Comparison of ENCODE assay signal across 23 cellular contexts in genomic region chr10:47379901-47380300, GRCh38. TPM values are rescaled to one million over a fixed set of nuclear protein-coding genes. Genes with fewer than 3 reads are reported as not detected.
A peak's percentile ranks its signal among the peaks of the same experiment; 100 is the strongest.
DNase-seq lines count a peak whose midpoint lies in the region; ATAC-seq and TF ChIP-seq lines count a peak whose summit lies in the region.
"Had no signal": no experiment of that assay in that cellular context is flagged by ENCODE, and none has a peak within 500 bp of the region (broad histone marks: within the 10 kb centered on the region; RNA-seq: fewer than 3 reads in every experiment).

No MANE protein-coding gene starts in this region.

- H3K4me1 Mint-ChIP-seq in activated CD4-positive, alpha-beta memory T cell treated with anti-CD3 and anti-CD28 coated beads, Interleukin-2, amount 10 ng/mL, durations not matched to agents 7 days and 5 days = peaks cover 20% of the 10 kb centered on the region
- H3K4me1 Mint-ChIP-seq in activated CD4-positive, alpha-beta memory T cell treated with anti-CD3 and anti-CD28 coated beads for 36 hours (ENCODE audit: low read depth) = peaks cover 14% of the 10 kb centered on the region

- peak; percentile 5 for DNase-seq in activated CD4-positive, alpha-beta memory T cell treated with anti-CD3 and anti-CD28 coated beads, Interleukin-2, amount 10 ng/mL, durations not matched to agents 7 days and 5 days
- DNase-seq in activated CD4-positive, alpha-beta memory T cell treated with anti-CD3 and anti-CD28 coated beads for 36 hours = no peak
- peak; percentile 46 for DNase-seq in coronary artery (ENCODE audit: low spot score)
- DNase-seq in lung (ENCODE audit: low spot score) = peak; percentile 10
- peak in 44 of 49 donors; percentile 26 to 89 (median 67) for DNase-seq in substantia nigra (lab: John Stamatoyannopoulos, UW)
- no peak for DNase-seq in prostate gland (ENCODE audit: low spot score)
- no peak for DNase-seq in NCI-H1092 treated with DMSO at 0.1 percent for 48 hours (lab: John Stamatoyannopoulos, UW)
- DNase-seq in NCI-H2107 (lab: John Stamatoyannopoulos, UW) = no peak
- DNase-seq: activated T-cell treated with anti-CD3 and anti-CD28 coated beads for 4 hours; immature natural killer cell; NCI-H226; stimulated activated CD4-positive, alpha-beta T cell treated with anti-CD3 and anti-CD28 coated beads, Interleukin-12 subunit alpha, Interleukin-12 subunit beta, amount 100 ng/mL, for 4 hours; transverse colon had no signal

- CTCF ChIA-PET in activated CD4-positive, alpha-beta memory T cell treated with anti-CD3 and anti-CD28 coated beads, Interleukin-2, amount 10 ng/mL, durations not matched to agents 7 days and 5 days (lab: Charles Lee) = no interaction called here
- CTCF ChIA-PET in activated CD4-positive, alpha-beta memory T cell treated with anti-CD3 and anti-CD28 coated beads for 36 hours (lab: Charles Lee) = interaction anchor here (1.1 kb wide), 1 partner anchor 39 kb away, joined by 3 read pairs; no protein-coding TSS in a partner anchor

- ATAC-seq in lung (ENCODE audit: insufficient read depth, low FRiP score) = no peak
- ATAC-seq: naive thymus-derived CD4-positive, alpha-beta T cell; Panc1; stimulated activated memory B cell treated with anti-CD40 and anti-IgM and Interleukin-4, amounts not matched to agents 10 μg/mL and 1 μg/mL and 100 μg/mL, for 72 hours had no signal

- no peak overlapping the region for H3K4me3 Mint-ChIP-seq in activated CD4-positive, alpha-beta memory T cell treated with anti-CD3 and anti-CD28 coated beads, Interleukin-2, amount 10 ng/mL, durations not matched to agents 7 days and 5 days
- no peak overlapping the region for H3K4me3 Mint-ChIP-seq in activated CD4-positive, alpha-beta memory T cell treated with anti-CD3 and anti-CD28 coated beads for 36 hours
- H3K4me3 Mint-ChIP-seq: activated naive CD4-positive, alpha-beta T cell treated with anti-CD3 and anti-CD28 coated beads, Interleukin-2, amount 50 U/mL, for 24 hours; brain; dendritic cell treated with granulocyte-macrophage colony-stimulating factor and Interleukin-4, amounts not matched to agents 40 ng/mL and 50 ng/mL, for 4 days; immature natural killer cell; stimulated activated memory B cell treated with anti-CD40 and anti-IgM and Interleukin-4, amounts not matched to agents 10 μg/mL and 1 μg/mL and 100 μg/mL, for 72 hours had no signal

- H3K27me3 Mint-ChIP-seq in activated CD4-positive, alpha-beta memory T cell treated with anti-CD3 and anti-CD28 coated beads, Interleukin-2, amount 10 ng/mL, durations not matched to agents 7 days and 5 days = peaks cover 81% of the 10 kb centered on the region
- peaks cover 41% of the 10 kb centered on the region for H3K27me3 Mint-ChIP-seq in activated CD4-positive, alpha-beta memory T cell treated with anti-CD3 and anti-CD28 coated beads for 36 hours

- H3K36me3 Mint-ChIP-seq in activated CD4-positive, alpha-beta memory T cell treated with anti-CD3 and anti-CD28 coated beads, Interleukin-2, amount 10 ng/mL, durations not matched to agents 7 days and 5 days (ENCODE audit: low read depth) = no peaks in the 10 kb centered on the region
- H3K36me3 Mint-ChIP-seq in activated CD4-positive, alpha-beta memory T cell treated with anti-CD3 and anti-CD28 coated beads for 36 hours = no peaks in the 10 kb centered on the region
- H3K36me3 Mint-ChIP-seq: activated naive CD4-positive, alpha-beta T cell treated with anti-CD3 and anti-CD28 coated beads, Interleukin-2, amount 50 U/mL, for 24 hours; brain; immature natural killer cell; naive thymus-derived CD4-positive, alpha-beta T cell; stimulated activated memory B cell treated with anti-CD40 and anti-IgM and Interleukin-4, amounts not matched to agents 10 μg/mL and 1 μg/mL and 100 μg/mL, for 72 hours had no signal

- H3K27me3 ChIP-seq in lung (ENCODE audit: control insufficient read depth, insufficient read depth) (no peaks in the 10 kb centered on the region), prostate gland (replicated peaks; ENCODE audit: insufficient read depth) (no peaks in the 10 kb centered on the region)
- H3K27me3 ChIP-seq: transverse colon had no signal

- POLR2A ChIA-PET in activated CD4-positive, alpha-beta memory T cell treated with anti-CD3 and anti-CD28 coated beads, Interleukin-2, amount 10 ng/mL, durations not matched to agents 7 days and 5 days (lab: Charles Lee) = interaction anchor here (1.3 to 2.8 kb wide), 2 partner anchors 1096 to 1273 kb away, joined by 8 to 25 read pairs; no protein-coding TSS in a partner anchor
- POLR2A ChIA-PET in activated CD4-positive, alpha-beta memory T cell treated with anti-CD3 and anti-CD28 coated beads for 36 hours (lab: Charles Lee) = no interaction called here

- no peaks in the 10 kb centered on the region for H3K9me3 Mint-ChIP-seq in activated CD4-positive, alpha-beta memory T cell treated with anti-CD3 and anti-CD28 coated beads, Interleukin-2, amount 10 ng/mL, durations not matched to agents 7 days and 5 days
- no peaks in the 10 kb centered on the region for H3K9me3 Mint-ChIP-seq in activated CD4-positive, alpha-beta memory T cell treated with anti-CD3 and anti-CD28 coated beads for 36 hours
- H3K9me3 Mint-ChIP-seq: activated naive CD4-positive, alpha-beta T cell treated with anti-CD3 and anti-CD28 coated beads, Interleukin-2, amount 50 U/mL, for 24 hours; dendritic cell treated with granulocyte-macrophage colony-stimulating factor and Interleukin-4, amounts not matched to agents 40 ng/mL and 50 ng/mL, for 4 days; stimulated activated memory B cell treated with anti-CD40 and anti-IgM and Interleukin-4, amounts not matched to agents 10 μg/mL and 1 μg/mL and 100 μg/mL, for 72 hours had no signal

- H3K9me3 ChIP-seq in lung (ENCODE audit: control insufficient read depth in 2 of 2, insufficient read depth in 1 of 2, low read length in 1 of 2) = no peaks in the 10 kb centered on the region
- H3K9me3 ChIP-seq in prostate gland = no peaks in the 10 kb centered on the region
- H3K9me3 ChIP-seq: transverse colon had no signal

- no peak for TF ChIP-seq CTCF in coronary artery (IDR thresholded peaks at IDR 0.05)
- TF ChIP-seq CTCF in lung (IDR thresholded peaks at IDR 0.05; ENCODE audit: control extremely low read depth, extremely low read depth) = no peak
- TF ChIP-seq CTCF in prostate gland (IDR thresholded peaks at IDR 0.05) = no peak

- peaks cover 0 to 5% of the 10 kb centered on the region in 2 donors for H3K4me1 ChIP-seq in lung (ENCODE audit: control insufficient read depth in 2 of 2, insufficient read depth in 2 of 2, low read length in 2 of 2)
- no peaks in the 10 kb centered on the region for H3K4me1 ChIP-seq in prostate gland (replicated peaks)

- H3K36me3 ChIP-seq in lung (ENCODE audit: control insufficient read depth in 2 of 2, insufficient read depth in 2 of 2, low read length in 2 of 2) (no peaks in the 10 kb centered on the region), prostate gland (no peaks in the 10 kb centered on the region)
- H3K36me3 ChIP-seq: transverse colon had no signal

- 69 to 71% methylated on average over 11 of the region's 11 CpGs for WGBS in lung, 2 donors
- 86% methylated on average over 10 of the region's 11 CpGs for WGBS in prostate gland

- no peak overlapping the region for H3K27ac Mint-ChIP-seq in activated CD4-positive, alpha-beta memory T cell treated with anti-CD3 and anti-CD28 coated beads, Interleukin-2, amount 10 ng/mL, durations not matched to agents 7 days and 5 days
- H3K27ac Mint-ChIP-seq in activated CD4-positive, alpha-beta memory T cell treated with anti-CD3 and anti-CD28 coated beads for 36 hours = no peak overlapping the region
- H3K27ac Mint-ChIP-seq: activated naive CD4-positive, alpha-beta T cell treated with anti-CD3 and anti-CD28 coated beads, Interleukin-2, amount 50 U/mL, for 24 hours; dendritic cell treated with granulocyte-macrophage colony-stimulating factor and Interleukin-4, amounts not matched to agents 40 ng/mL and 50 ng/mL, for 4 days; immature natural killer cell; naive thymus-derived CD4-positive, alpha-beta T cell; stimulated activated memory B cell treated with anti-CD40 and anti-IgM and Interleukin-4, amounts not matched to agents 10 μg/mL and 1 μg/mL and 100 μg/mL, for 72 hours had no signal

- intact Hi-C loops in activated CD4-positive, alpha-beta memory T cell treated with anti-CD3 and anti-CD28 coated beads for 36 hours (cut with micrococcal nuclease) = no loop called here
- intact Hi-C loops in prostate gland (cut with DNase I) = no loop called here

- no peak for TF ChIP-seq POLR2A in prostate gland (IDR thresholded peaks at IDR 0.05)

- H3K4me3 ChIP-seq in coronary artery (no peak overlapping the region), lung (no peak overlapping the region), prostate gland (no peak overlapping the region)
- H3K4me3 ChIP-seq: transverse colon had no signal

- H3K27ac ChIP-seq in coronary artery = no peak overlapping the region
- no peak overlapping the region for H3K27ac ChIP-seq in lung (ENCODE audit: low read depth in 1 of 2, low read length in 1 of 2)
- H3K27ac ChIP-seq in substantia nigra (ENCODE audit: low read depth, low read length, poor library complexity, severe bottlenecking) = peak overlapping the region; percentile 93
- H3K27ac ChIP-seq in prostate gland = no peak overlapping the region

RNA-seq across cellular contexts. Expression of gene ZNF488, which starts 4.2 kb away (rescaled TPM):
- total RNA-seq in activated CD4-positive, alpha-beta memory T cell treated with anti-CD3 and anti-CD28 coated beads, Interleukin-2, amount 10 ng/mL, durations not matched to agents 7 days and 5 days = under 1 TPM; 0.08 to 0.10 TPM
- under 1 TPM; 0.27 to 0.38 TPM for total RNA-seq in activated CD4-positive, alpha-beta memory T cell treated with anti-CD3 and anti-CD28 coated beads for 36 hours
- total RNA-seq in lung (under 1 TPM; 0.37 to 0.64 TPM), prostate gland (1 to 10 TPM; 1.5 to 1.9 TPM)
- polyA plus RNA-seq in lung = under 1 TPM; 0.15 to 0.47 TPM
- total RNA-seq: glomerular endothelial cell; naive thymus-derived CD4-positive, alpha-beta T cell; pulmonary artery endothelial cell had no signal
- polyA plus RNA-seq: immature natural killer cell had no signal

RNA-seq across cellular contexts. Expression of gene RBP3, which starts 31.7 kb away (rescaled TPM):
- total RNA-seq in activated CD4-positive, alpha-beta memory T cell treated with anti-CD3 and anti-CD28 coated beads, Interleukin-2, amount 10 ng/mL, durations not matched to agents 7 days and 5 days = not detected
- total RNA-seq in activated CD4-positive, alpha-beta memory T cell treated with anti-CD3 and anti-CD28 coated beads for 36 hours = not detected
- total RNA-seq in lung (not detected), prostate gland (not detected)
- polyA plus RNA-seq in lung = under 1 TPM in 1 of 2 donors, not detected in 1; 0.01 TPM
- total RNA-seq: glomerular endothelial cell; lung microvascular endothelial cell; naive thymus-derived CD4-positive, alpha-beta T cell; pulmonary artery endothelial cell; transverse colon had no signal
- polyA plus RNA-seq: esophagus; immature natural killer cell; naive thymus-derived CD4-positive, alpha-beta T cell had no signal

RNA-seq across cellular contexts. Expression of gene GDF2, which starts 57.6 kb away (rescaled TPM):
- not detected for total RNA-seq in activated CD4-positive, alpha-beta memory T cell treated with anti-CD3 and anti-CD28 coated beads, Interleukin-2, amount 10 ng/mL, durations not matched to agents 7 days and 5 days
- total RNA-seq in activated CD4-positive, alpha-beta memory T cell treated with anti-CD3 and anti-CD28 coated beads for 36 hours = not detected
- total RNA-seq in lung = not detected
- polyA plus RNA-seq in lung = not detected
- total RNA-seq in prostate gland = not detected
- total RNA-seq: glomerular endothelial cell; lung microvascular endothelial cell; naive thymus-derived CD4-positive, alpha-beta T cell; pulmonary artery endothelial cell; transverse colon had no signal
- polyA plus RNA-seq: esophagus; immature natural killer cell; naive thymus-derived CD4-positive, alpha-beta T cell had no signal

Comparison
In these comparisons a context has a peak if more than half of its experiments do, and no peak if none do; other contexts are left out.
1. DNase-seq: peak in activated CD4-positive, alpha-beta memory T cell treated with anti-CD3 and anti-CD28 coated beads, Interleukin-2, amount 10 ng/mL, durations not matched to agents 7 days and 5 days (single experiment), coronary artery (single experiment), lung (single experiment) and substantia nigra (44 of 49); none in activated CD4-positive, alpha-beta memory T cell treated with anti-CD3 and anti-CD28 coated beads for 36 hours (single experiment), prostate gland (single experiment), NCI-H1092 treated with DMSO at 0.1 percent for 48 hours (single experiment) and NCI-H2107 (single experiment).